13 cellular contexts compared by ENCODE assay signal in genomic region chr2:84874381-84875212, GRCh38. TPM values are rescaled to one million over a fixed set of nuclear protein-coding genes. Genes with fewer than 3 reads are reported as not detected.
DNase-seq lines count a peak whose midpoint lies in the region; ATAC-seq and TF ChIP-seq lines count a peak whose summit lies in the region.
"Had no signal": no experiment of that assay in that cellular context is flagged by ENCODE, and none has a peak within 500 bp of the region (broad histone marks: within the 10 kb centered on the region; RNA-seq: fewer than 3 reads in every experiment).

No MANE protein-coding gene starts in this region.

- peaks cover 11 to 16% of the 10 kb centered on the region in 2 donors for H3K4me1 Mint-ChIP-seq in natural killer cell treated with Interleukin-12 subunit alpha and Interleukin-12 subunit beta and Interleukin-15 and Interleukin-18, amount 100 ng/mL, for 72 hours (ENCODE audit: low read depth in 2 of 2)
- H3K4me1 Mint-ChIP-seq in natural killer cell: peaks cover 0 to 6% of the 10 kb centered on the region in 2 donors
- peaks cover 60% of the 10 kb centered on the region for H3K4me1 Mint-ChIP-seq in activated T-helper 2 cell treated with anti-CD3 and anti-CD28 coated beads, Interferon-gamma antibody, Interleukin-2, Interleukin-4, amounts not matched to agents 10 μg/mL and 5 μg/mL and 100 μg/mL, durations not matched to agents 14 hours and 24 hours and 36 hours (ENCODE audit: low read depth)

- no peak overlapping the region for H3K4me3 ChIP-seq in fibroblast of mammary gland (ENCODE audit: control insufficient read depth, low read depth, low read length)
- H3K4me3 ChIP-seq: stomach had no signal

- H3K36me3 Mint-ChIP-seq in natural killer cell treated with Interleukin-12 subunit alpha and Interleukin-12 subunit beta and Interleukin-15 and Interleukin-18, amount 100 ng/mL, for 72 hours: no peaks in the 10 kb centered on the region
- no peaks in the 10 kb centered on the region for H3K36me3 Mint-ChIP-seq in natural killer cell
- H3K36me3 Mint-ChIP-seq in activated T-helper 2 cell treated with anti-CD3 and anti-CD28 coated beads, Interferon-gamma antibody, Interleukin-2, Interleukin-4, amounts not matched to agents 10 μg/mL and 5 μg/mL and 100 μg/mL, durations not matched to agents 14 hours and 24 hours and 36 hours (ENCODE audit: low read depth): peaks cover 73% of the 10 kb centered on the region

- DNase-seq in natural killer cell treated with Interleukin-12 subunit alpha and Interleukin-12 subunit beta and Interleukin-15 and Interleukin-18, amount 100 ng/mL, for 72 hours (ENCODE audit: low spot score): peak; percentile 49
- DNase-seq in natural killer cell (no peak), fibroblast of mammary gland (ENCODE audit: low read depth) (peak; percentile 50), cortex of kidney (lab: John Stamatoyannopoulos, UW) (no peak), NCI-H1417 (lab: John Stamatoyannopoulos, UW) (no peak)
- no peak for DNase-seq in activated T-helper 2 cell treated with anti-CD3 and anti-CD28 coated beads, Interferon-gamma antibody, Interleukin-2, Interleukin-4, amounts not matched to agents 10 μg/mL and 5 μg/mL and 100 μg/mL, durations not matched to agents 14 hours and 24 hours and 36 hours (ENCODE audit: low spot score)
- DNase-seq: glutamatergic neuron, NCI-H2029, NCI-H748 treated with DMSO at 0.1 percent for 48 hours, RPMI8226, stomach had no signal

- intact Hi-C loops in natural killer cell (cut with micrococcal nuclease): no loop called here
- intact Hi-C loops in activated T-helper 2 cell treated with anti-CD3 and anti-CD28 coated beads, Interferon-gamma antibody, Interleukin-2, Interleukin-4, amounts not matched to agents 10 μg/mL and 5 μg/mL and 100 μg/mL, durations not matched to agents 14 hours and 24 hours and 36 hours (cut with micrococcal nuclease): no loop called here

- peaks cover 10 to 21% of the 10 kb centered on the region in 2 donors for H3K27me3 Mint-ChIP-seq in natural killer cell treated with Interleukin-12 subunit alpha and Interleukin-12 subunit beta and Interleukin-15 and Interleukin-18, amount 100 ng/mL, for 72 hours
- peaks cover 7 to 13% of the 10 kb centered on the region in 2 donors for H3K27me3 Mint-ChIP-seq in natural killer cell (ENCODE audit: low read depth in 2 of 2)
- H3K27me3 Mint-ChIP-seq in activated T-helper 2 cell treated with anti-CD3 and anti-CD28 coated beads, Interferon-gamma antibody, Interleukin-2, Interleukin-4, amounts not matched to agents 10 μg/mL and 5 μg/mL and 100 μg/mL, durations not matched to agents 14 hours and 24 hours and 36 hours (ENCODE audit: low read depth): no peaks in the 10 kb centered on the region

- H3K27ac Mint-ChIP-seq in natural killer cell treated with Interleukin-12 subunit alpha and Interleukin-12 subunit beta and Interleukin-15 and Interleukin-18, amount 100 ng/mL, for 72 hours: peak overlapping the region; percentile 1 to 57
- H3K27ac Mint-ChIP-seq in natural killer cell: peak overlapping the region in 1 of 2 donors; percentile 40
- H3K27ac Mint-ChIP-seq in activated T-helper 2 cell treated with anti-CD3 and anti-CD28 coated beads, Interferon-gamma antibody, Interleukin-2, Interleukin-4, amounts not matched to agents 10 μg/mL and 5 μg/mL and 100 μg/mL, durations not matched to agents 14 hours and 24 hours and 36 hours: peak overlapping the region; percentile 89

- H3K4me3 Mint-ChIP-seq in natural killer cell treated with Interleukin-12 subunit alpha and Interleukin-12 subunit beta and Interleukin-15 and Interleukin-18, amount 100 ng/mL, for 72 hours: no peak overlapping the region
- H3K4me3 Mint-ChIP-seq in natural killer cell: no peak overlapping the region
- H3K4me3 Mint-ChIP-seq in activated T-helper 2 cell treated with anti-CD3 and anti-CD28 coated beads, Interferon-gamma antibody, Interleukin-2, Interleukin-4, amounts not matched to agents 10 μg/mL and 5 μg/mL and 100 μg/mL, durations not matched to agents 14 hours and 24 hours and 36 hours (ENCODE audit: low read depth): peak overlapping the region; percentile 67

- TF ChIP-seq CTCF in natural killer cell (IDR thresholded peaks at IDR 0.05) (no peak), fibroblast of mammary gland (conservative IDR thresholded peaks at IDR 0.05; ENCODE audit: control insufficient read depth, insufficient read depth, low read depth, low read length) (no peak)

- no peak for ATAC-seq in natural killer cell treated with Interleukin-12 subunit alpha and Interleukin-12 subunit beta and Interleukin-15 and Interleukin-18, amount 100 ng/mL, for 72 hours
- ATAC-seq in natural killer cell: no peak
- ATAC-seq in GM21786 (IDR thresholded peaks at IDR 0.05; ENCODE audit: unreplicated experiment): no peak
- no peak for ATAC-seq in GM19328 (IDR thresholded peaks at IDR 0.05; ENCODE audit: unreplicated experiment)

- H3K9me3 Mint-ChIP-seq in natural killer cell treated with Interleukin-12 subunit alpha and Interleukin-12 subunit beta and Interleukin-15 and Interleukin-18, amount 100 ng/mL, for 72 hours: no peaks in the 10 kb centered on the region
- H3K9me3 Mint-ChIP-seq in natural killer cell: no peaks in the 10 kb centered on the region
- no peaks in the 10 kb centered on the region for H3K9me3 Mint-ChIP-seq in activated T-helper 2 cell treated with anti-CD3 and anti-CD28 coated beads, Interferon-gamma antibody, Interleukin-2, Interleukin-4, amounts not matched to agents 10 μg/mL and 5 μg/mL and 100 μg/mL, durations not matched to agents 14 hours and 24 hours and 36 hours

RNA-seq across cellular contexts. Expression of gene TRABD2A, which starts 6.3 kb away (rescaled TPM):
- 10 to 100 TPM in 1 of 2 donors, 1 to 10 TPM in 1; 6.6 to 18.3 TPM for total RNA-seq in natural killer cell treated with Interleukin-12 subunit alpha and Interleukin-12 subunit beta and Interleukin-15 and Interleukin-18, amount 100 ng/mL, for 72 hours
- 1 to 10 TPM; 1.4 to 6.3 (median 6.3) TPM for total RNA-seq in natural killer cell
- total RNA-seq in activated T-helper 2 cell treated with anti-CD3 and anti-CD28 coated beads, Interferon-gamma antibody, Interleukin-2, Interleukin-4, amounts not matched to agents 10 μg/mL and 5 μg/mL and 100 μg/mL, durations not matched to agents 14 hours and 24 hours and 36 hours: 67.9 and 71.2 TPM in 2 replicates

RNA-seq across cellular contexts. Expression of gene TMSB10, which starts 30.9 kb away (rescaled TPM):
- total RNA-seq in natural killer cell treated with Interleukin-12 subunit alpha and Interleukin-12 subunit beta and Interleukin-15 and Interleukin-18, amount 100 ng/mL, for 72 hours: 1,000 to 10,000 TPM; 1,502 to 3,073 TPM
- total RNA-seq in natural killer cell: 1,000 to 10,000 TPM; 1,247 to 1,683 (median 1,557) TPM
- total RNA-seq in activated T-helper 2 cell treated with anti-CD3 and anti-CD28 coated beads, Interferon-gamma antibody, Interleukin-2, Interleukin-4, amounts not matched to agents 10 μg/mL and 5 μg/mL and 100 μg/mL, durations not matched to agents 14 hours and 24 hours and 36 hours: 2,676 and 2,847 TPM in 2 replicates

Comparison
In these comparisons a context has a peak if more than half of its experiments do, and no peak if none do; other contexts are left out.
1. DNase-seq: peak in natural killer cell treated with Interleukin-12 subunit alpha and Interleukin-12 subunit beta and Interleukin-15 and Interleukin-18, amount 100 ng/mL, for 72 hours (single experiment) and fibroblast of mammary gland (single experiment); none in natural killer cell (single experiment), activated T-helper 2 cell treated with anti-CD3 and anti-CD28 coated beads, Interferon-gamma antibody, Interleukin-2, Interleukin-4, amounts not matched to agents 10 μg/mL and 5 μg/mL and 100 μg/mL, durations not matched to agents 14 hours and 24 hours and 36 hours (single experiment), cortex of kidney (single experiment) and NCI-H1417 (0 of 3).